Comparison of ENCODE assay signal across 36 cellular contexts in genomic region chr11:30717621-30718020, GRCh38.
"Had no signal": no experiment of that assay in that cellular context is flagged by ENCODE, and none has a peak within 500 bp of the region (broad histone marks: within the 10 kb centered on the region; RNA-seq: fewer than 3 reads in every experiment).

No MANE protein-coding gene starts in this region.

- H3K9me3 Mint-ChIP-seq: activated B cell treated with CpG ODN at 0.5 μM for 24 hours; activated CD4-positive, alpha-beta T cell treated with anti-CD3 and anti-CD28 coated beads, Interleukin-2, amount 10 ng/mL, durations not matched to agents 24 days and 14 days; activated naive CD4-positive, alpha-beta T cell treated with anti-CD3 and anti-CD28 coated beads, Interleukin-2, amount 50 U/mL, for 24 hours; activated naive CD8-positive, alpha-beta T cell treated with anti-CD3 and anti-CD28 coated beads, Interleukin-2, amount 10 ng/mL, durations not matched to agents 7 days and 5 days; activated naive CD8-positive, alpha-beta T cell treated with anti-CD3 and anti-CD28 coated beads, Interleukin-2, amount 50 U/mL, for 24 hours; activated T-helper 2 cell treated with anti-CD3 and anti-CD28 coated beads, Interferon-gamma antibody, Interleukin-2, Interleukin-4, amounts not matched to agents 10 μg/mL and 5 μg/mL and 100 μg/mL, durations not matched to agents 14 hours and 24 hours and 36 hours had no signal

- H3K4me3 Mint-ChIP-seq: activated B cell treated with CpG ODN at 0.5 μM for 24 hours; activated CD4-positive, alpha-beta memory T cell treated with anti-CD3 and anti-CD28 coated beads, Interleukin-2, amount 10 ng/mL, durations not matched to agents 7 days and 5 days; activated CD4-positive, alpha-beta T cell treated with anti-CD3 and anti-CD28 coated beads, Interleukin-2, amount 10 ng/mL, durations not matched to agents 24 days and 14 days; activated CD8-positive, alpha-beta memory T cell treated with anti-CD3 and anti-CD28 coated beads, Interleukin-2, amount 10 ng/mL, durations not matched to agents 7 days and 5 days; activated CD8-positive, alpha-beta T cell treated with anti-CD3 and anti-CD28 coated beads, Interleukin-2, amount 10 ng/mL, durations not matched to agents 7 days and 5 days; activated naive CD4-positive, alpha-beta T cell treated with anti-CD3 and anti-CD28 coated beads, Interleukin-2, amount 10 ng/mL, durations not matched to agents 7 days and 5 days; activated naive CD4-positive, alpha-beta T cell treated with anti-CD3 and anti-CD28 coated beads, Interleukin-2, amount 50 U/mL, for 24 hours; activated naive CD8-positive, alpha-beta T cell; activated naive CD8-positive, alpha-beta T cell treated with anti-CD3 and anti-CD28 coated beads, Interleukin-2, amount 10 ng/mL, durations not matched to agents 7 days and 5 days; activated naive CD8-positive, alpha-beta T cell treated with anti-CD3 and anti-CD28 coated beads, Interleukin-2, amount 50 U/mL, for 24 hours; activated T-cell treated with anti-CD3 and anti-CD28 coated beads, Interleukin-2, amount 50 U/mL, for 24 hours; brain; central memory CD8-positive, alpha-beta T cell; T-helper 1 cell treated with Interleukin-12 subunit alpha and Interleukin-12 subunit beta and Interleukin-4 antibody, amounts not matched to agents 30 μg/mL and 1 μg/mL, for 36 hours; T-helper 2 cell treated with Interferon-gamma antibody and Interleukin-4, amounts not matched to agents 5 μg/mL and 100 μg/mL, for 36 hours had no signal

- H3K27ac Mint-ChIP-seq: activated B cell treated with CpG ODN at 0.5 μM for 24 hours; activated CD4-positive, alpha-beta memory T cell treated with anti-CD3 and anti-CD28 coated beads, Interleukin-2, amount 10 ng/mL, durations not matched to agents 7 days and 5 days; activated CD4-positive, alpha-beta T cell treated with anti-CD3 and anti-CD28 coated beads, Interleukin-2, amount 10 ng/mL, durations not matched to agents 24 days and 14 days; activated CD8-positive, alpha-beta memory T cell treated with anti-CD3 and anti-CD28 coated beads, Interleukin-2, amount 10 ng/mL, durations not matched to agents 7 days and 5 days; activated CD8-positive, alpha-beta T cell treated with anti-CD3 and anti-CD28 coated beads, Interleukin-2, amount 10 ng/mL, durations not matched to agents 7 days and 5 days; activated naive CD4-positive, alpha-beta T cell treated with anti-CD3 and anti-CD28 coated beads, Interleukin-2, amount 10 ng/mL, durations not matched to agents 7 days and 5 days; activated naive CD4-positive, alpha-beta T cell treated with anti-CD3 and anti-CD28 coated beads, Interleukin-2, amount 50 U/mL, for 24 hours; activated naive CD8-positive, alpha-beta T cell; activated naive CD8-positive, alpha-beta T cell treated with anti-CD3 and anti-CD28 coated beads, Interleukin-2, amount 10 ng/mL, durations not matched to agents 7 days and 5 days; activated naive CD8-positive, alpha-beta T cell treated with anti-CD3 and anti-CD28 coated beads, Interleukin-2, amount 50 U/mL, for 24 hours; activated T-cell treated with anti-CD3 and anti-CD28 coated beads, Interleukin-2, amount 50 U/mL, for 24 hours; activated T-helper 2 cell treated with anti-CD3 and anti-CD28 coated beads, Interferon-gamma antibody, Interleukin-2, Interleukin-4, amounts not matched to agents 10 μg/mL and 5 μg/mL and 100 μg/mL, durations not matched to agents 14 hours and 24 hours and 36 hours; brain; T-helper 1 cell treated with Interleukin-12 subunit alpha and Interleukin-12 subunit beta and Interleukin-4 antibody, amounts not matched to agents 30 μg/mL and 1 μg/mL, for 36 hours; T-helper 2 cell treated with Interferon-gamma antibody and Interleukin-4, amounts not matched to agents 5 μg/mL and 100 μg/mL, for 36 hours had no signal

- H3K4me1 Mint-ChIP-seq: activated B cell treated with CpG ODN at 0.5 μM for 24 hours; activated CD4-positive, alpha-beta memory T cell treated with anti-CD3 and anti-CD28 coated beads, Interleukin-2, amount 10 ng/mL, durations not matched to agents 7 days and 5 days; activated CD4-positive, alpha-beta T cell treated with anti-CD3 and anti-CD28 coated beads, Interleukin-2, amount 10 ng/mL, durations not matched to agents 24 days and 14 days; activated CD8-positive, alpha-beta memory T cell treated with anti-CD3 and anti-CD28 coated beads, Interleukin-2, amount 10 ng/mL, durations not matched to agents 7 days and 5 days; activated naive CD4-positive, alpha-beta T cell treated with anti-CD3 and anti-CD28 coated beads, Interleukin-2, amount 10 ng/mL, durations not matched to agents 7 days and 5 days; activated naive CD4-positive, alpha-beta T cell treated with anti-CD3 and anti-CD28 coated beads, Interleukin-2, amount 50 U/mL, for 24 hours; activated naive CD8-positive, alpha-beta T cell treated with anti-CD3 and anti-CD28 coated beads, Interleukin-2, amount 10 ng/mL, durations not matched to agents 7 days and 5 days; activated naive CD8-positive, alpha-beta T cell treated with anti-CD3 and anti-CD28 coated beads, Interleukin-2, amount 50 U/mL, for 24 hours; central memory CD8-positive, alpha-beta T cell had no signal

- H3K36me3 Mint-ChIP-seq: activated CD8-positive, alpha-beta memory T cell treated with anti-CD3 and anti-CD28 coated beads, Interleukin-2, amount 10 ng/mL, durations not matched to agents 7 days and 5 days; activated naive CD4-positive, alpha-beta T cell treated with anti-CD3 and anti-CD28 coated beads, Interleukin-2, amount 10 ng/mL, durations not matched to agents 7 days and 5 days; activated naive CD4-positive, alpha-beta T cell treated with anti-CD3 and anti-CD28 coated beads, Interleukin-2, amount 50 U/mL, for 24 hours; activated naive CD8-positive, alpha-beta T cell; activated naive CD8-positive, alpha-beta T cell treated with anti-CD3 and anti-CD28 coated beads, Interleukin-2, amount 10 ng/mL, durations not matched to agents 7 days and 5 days; brain had no signal

- ATAC-seq: activated CD8-positive, alpha-beta memory T cell treated with anti-CD3 and anti-CD28 coated beads, Interleukin-2, amount 10 ng/mL, durations not matched to agents 7 days and 5 days; activated CD8-positive, alpha-beta T cell treated with anti-CD3 and anti-CD28 coated beads, Interleukin-2, amount 10 ng/mL, durations not matched to agents 7 days and 5 days; activated naive CD8-positive, alpha-beta T cell treated with anti-CD3 and anti-CD28 coated beads, Interleukin-2, amount 50 U/mL, for 24 hours had no signal

- H3K27ac ChIP-seq: ascending aorta, cardiac muscle cell, VCaP had no signal

- H3K9me3 ChIP-seq: ascending aorta had no signal

- H3K27me3 Mint-ChIP-seq: activated B cell treated with CpG ODN at 0.5 μM for 24 hours; activated CD4-positive, alpha-beta memory T cell treated with anti-CD3 and anti-CD28 coated beads, Interleukin-2, amount 10 ng/mL, durations not matched to agents 7 days and 5 days; activated CD4-positive, alpha-beta T cell treated with anti-CD3 and anti-CD28 coated beads, Interleukin-2, amount 10 ng/mL, durations not matched to agents 24 days and 14 days; activated CD8-positive, alpha-beta memory T cell treated with anti-CD3 and anti-CD28 coated beads, Interleukin-2, amount 10 ng/mL, durations not matched to agents 7 days and 5 days; activated naive CD4-positive, alpha-beta T cell treated with anti-CD3 and anti-CD28 coated beads, Interleukin-2, amount 10 ng/mL, durations not matched to agents 7 days and 5 days; activated naive CD4-positive, alpha-beta T cell treated with anti-CD3 and anti-CD28 coated beads, Interleukin-2, amount 50 U/mL, for 24 hours; activated naive CD8-positive, alpha-beta T cell treated with anti-CD3 and anti-CD28 coated beads, Interleukin-2, amount 10 ng/mL, durations not matched to agents 7 days and 5 days; activated naive CD8-positive, alpha-beta T cell treated with anti-CD3 and anti-CD28 coated beads, Interleukin-2, amount 50 U/mL, for 24 hours; activated T-cell treated with anti-CD3 and anti-CD28 coated beads, Interleukin-2, amount 50 U/mL, for 24 hours; brain; central memory CD8-positive, alpha-beta T cell had no signal

- DNase-seq: activated B cell treated with CpG ODN at 0.5 μM for 24 hours; activated CD4-positive, alpha-beta memory T cell treated with anti-CD3 and anti-CD28 coated beads, Interleukin-2, amount 10 ng/mL, durations not matched to agents 7 days and 5 days; activated CD4-positive, alpha-beta T cell treated with anti-CD3 and anti-CD28 coated beads for 4 hours; activated CD4-positive, alpha-beta T cell treated with anti-CD3 and anti-CD28 coated beads, Interleukin-2, amount 10 ng/mL, durations not matched to agents 24 days and 14 days; activated CD4-positive, alpha-beta T cell treated with anti-CD3 and anti-CD28 coated beads, Interleukin-2, amount 50 U/mL, for 1 hour; activated CD4-positive, alpha-beta T cell treated with anti-CD3 and anti-CD28 coated beads, Interleukin-2, amount 50 U/mL, for 48 hours; activated CD4-positive, CD25-positive, alpha-beta regulatory T cell treated with anti-CD3 and anti-CD28 coated beads, Interleukin-2, amount 50 U/mL, for 72 hours; activated CD8-positive, alpha-beta memory T cell treated with anti-CD3 and anti-CD28 coated beads for 24 hours; activated CD8-positive, alpha-beta memory T cell treated with anti-CD3 and anti-CD28 coated beads, Interleukin-2, amount 10 ng/mL, durations not matched to agents 7 days and 5 days; activated CD8-positive, alpha-beta memory T cell treated with anti-CD3 and anti-CD28 coated beads, Interleukin-2, amount 50 U/mL, for 48 hours; activated CD8-positive, alpha-beta T cell treated with anti-CD3 and anti-CD28 coated beads, Interleukin-2, amount 10 ng/mL, durations not matched to agents 7 days and 5 days; activated effector memory CD4-positive, alpha-beta T cell treated with Interleukin-2 at 50 U/mL for 16 hours; activated gamma-delta T cell; activated naive CD4-positive, alpha-beta T cell treated with anti-CD3 and anti-CD28 coated beads, Interleukin-2, amount 10 ng/mL, durations not matched to agents 7 days and 5 days; activated naive CD4-positive, alpha-beta T cell treated with Interleukin-2 at 50 U/mL for 16 hours; activated naive CD8-positive, alpha-beta T cell treated with anti-CD3 and anti-CD28 coated beads, Interleukin-2, amount 10 ng/mL, durations not matched to agents 7 days and 5 days; activated naive CD8-positive, alpha-beta T cell treated with anti-CD3 and anti-CD28 coated beads, Interleukin-2, amount 50 U/mL, for 24 hours; activated T-cell treated with anti-CD3 and anti-CD28 coated beads, Interleukin-2, amount 50 U/mL, for 24 hours; activated T-cell treated with anti-CD3 and anti-CD28 coated beads, Interleukin-2, amount 50 U/mL, for 48 hours; amygdala; anterior cingulate cortex; caudate nucleus; cerebellar nuclear complex; T-helper 1 cell; T-helper 2 cell; T-helper 9 cell had no signal

- H3K27me3 ChIP-seq: ascending aorta, cardiac muscle cell had no signal
